In genomic region chr19:18648971-18649310, GRCh38 we compare ENCODE assay signal across 12 cellular contexts. TPM values are rescaled to one million over a fixed set of nuclear protein-coding genes. Genes with fewer than 3 reads are reported as not detected.
DNase-seq lines count a peak whose midpoint lies in the region; ATAC-seq, FAIRE-seq and TF ChIP-seq lines count a peak whose summit lies in the region.
"Had no signal": no experiment of that assay in that cellular context is flagged by ENCODE, and none has a peak within 500 bp of the region (broad histone marks: within the 10 kb centered on the region; RNA-seq: fewer than 3 reads in every experiment).

No MANE protein-coding gene starts in this region.

- H3K9ac ChIP-seq in liver (ENCODE audit: low read depth in 1 of 2, low read length in 2 of 2) (no peak overlapping the region), HepG2 (ENCODE audit: insufficient read depth, low read depth, low read length) (no peak overlapping the region), MM.1S (ENCODE audit: low read length) (no peak overlapping the region)

- H3K4me3 Mint-ChIP-seq in progenitor cell of endocrine pancreas (ENCODE audit: low read depth) = no peak overlapping the region

- H3K36me3 Mint-ChIP-seq in progenitor cell of endocrine pancreas (ENCODE audit: insufficient read depth) = peaks cover under 1% of the 10 kb centered on the region

- H3K27ac Mint-ChIP-seq in progenitor cell of endocrine pancreas = peak overlapping the region; percentile 82

- TF ChIP-seq RAD21 in liver (IDR thresholded peaks at IDR 0.05) (no peak), HepG2 (CRISPR knock-in tag; IDR thresholded peaks at IDR 0.05) (no peak)

- H3K79me2 ChIP-seq in HepG2 (ENCODE audit: insufficient read depth, low read length) (peaks cover 4% of the 10 kb centered on the region), MM.1S (ENCODE audit: low read length) (peaks cover 17% of the 10 kb centered on the region)

- intact Hi-C loops in HepG2 (cut with micrococcal nuclease; ENCODE audit: unreplicated experiment) = no loop called here

- TF ChIP-seq CTCF in liver (IDR thresholded peaks at IDR 0.05; ENCODE audit: low read depth, low read length, missing input control) (no peak), HepG2 (CRISPR knock-in tag; IDR thresholded peaks at IDR 0.05) (no peak), right atrium auricular region (IDR thresholded peaks at IDR 0.05) (no peak), progenitor cell of endocrine pancreas (IDR thresholded peaks at IDR 0.05; ENCODE audit: unreplicated experiment) (no peak), MM.1S (IDR thresholded peaks at IDR 0.05; ENCODE audit: low read length) (no peak)

- H3K27me3 ChIP-seq in liver (ENCODE audit: control insufficient read depth in 4 of 4, insufficient read depth in 4 of 4, low read length in 3 of 4) (no peaks in the 10 kb centered on the region), HepG2 (ENCODE audit: control insufficient read depth in 1 of 2, insufficient read depth in 2 of 2, low read length in 2 of 2) (no peaks in the 10 kb centered on the region), right atrium auricular region (no peaks in the 10 kb centered on the region), MM.1S (replicated peaks; ENCODE audit: insufficient read depth, low read length) (no peaks in the 10 kb centered on the region)

- no peak for ATAC-seq in HepG2
- ATAC-seq in HG03520 (IDR thresholded peaks at IDR 0.05; ENCODE audit: unreplicated experiment) = no peak

- H3K9me3 Mint-ChIP-seq in progenitor cell of endocrine pancreas (ENCODE audit: low read depth) = no peaks in the 10 kb centered on the region

- in situ Hi-C loops in HepG2 (cut with HindIII; ENCODE audit: extremely low pct_ligation_motif_present, low pct_unique_long_range_greater_than_20kb) = no loop called here

- peaks cover 7% of the 10 kb centered on the region for H3K27me3 Mint-ChIP-seq in progenitor cell of endocrine pancreas

- H3K36me3 ChIP-seq in liver (ENCODE audit: control insufficient read depth in 4 of 4, insufficient read depth in 3 of 4, low read depth in 1 of 4, low read length in 3 of 4) (no peaks in the 10 kb centered on the region), HepG2 (replicated peaks in 1 of 2; ENCODE audit: control insufficient read depth in 1 of 2, insufficient read depth in 2 of 2, low read length in 2 of 2) (no peaks in the 10 kb centered on the region; a peak in 1 of 5 replicates), right atrium auricular region (no peaks in the 10 kb centered on the region), MM.1S (replicated peaks; ENCODE audit: insufficient read depth, low read length) (no peaks in the 10 kb centered on the region)

- 83% methylated on average over 13 of the region's 13 CpGs for WGBS in liver
- 98% methylated on average over 13 of the region's 13 CpGs for WGBS in HepG2 (ENCODE audit: low lambda C conversion rate)

- H3F3A ChIP-seq in MM.1S (ENCODE audit: insufficient read depth, low read length) = no peaks in the 10 kb centered on the region

- H3K4me1 ChIP-seq in liver (ENCODE audit: control insufficient read depth in 4 of 4, insufficient read depth in 4 of 4, low read length in 3 of 4) = peaks cover 0 to 14% (median 2%) of the 10 kb centered on the region in 4 donors
- H3K4me1 ChIP-seq in HepG2 (ENCODE audit: insufficient read depth, low read length) = peaks cover 10% of the 10 kb centered on the region; the same call in 1 of the 2 replicates
- peaks cover 0 to 67% of the 10 kb centered on the region in 2 donors for H3K4me1 ChIP-seq in right atrium auricular region
- no peaks in the 10 kb centered on the region for H3K4me1 ChIP-seq in MM.1S (ENCODE audit: low read length)

- no peak for TF ChIP-seq POLR2A in HepG2 (IDR thresholded peaks at IDR 0.05; ENCODE audit: insufficient read depth in 1 of 2, low read depth in 2 of 2, low read length in 2 of 2)

- H3K4me3 ChIP-seq in liver (ENCODE audit: low read depth in 1 of 3, low read length in 3 of 3) (no peak overlapping the region), HepG2 (replicated peaks in 1 of 3; ENCODE audit: insufficient read depth in 1 of 3, low read depth in 2 of 3, low read length in 3 of 3) (no peak overlapping the region), right atrium auricular region (peak overlapping the region in 1 of 2 donors; percentile 33), MM.1S (ENCODE audit: low read length) (no peak overlapping the region)
- H3K4me3 ChIP-seq: GM23248 had no signal

- CTCF ChIA-PET in HepG2 (lab: Yijun Ruan, JAX; ENCODE audit: low intra/inter-chr PET ratio, low total read pairs) = no interaction called here

- no TSS peak for BruUV-seq in HepG2 (replicated peaks; lab: Mats Ljungman, UMichigan)

- peak overlapping the region; percentile 74 to 78 for H3K27ac ChIP-seq in liver (ENCODE audit: low read depth in 1 of 2, low read length in 2 of 2)
- no peak overlapping the region for H3K27ac ChIP-seq in HepG2 (ENCODE audit: extremely low read length, insufficient read depth, low read length)
- H3K27ac ChIP-seq in right atrium auricular region = peak overlapping the region; percentile 76 to 87
- no peak overlapping the region for H3K27ac ChIP-seq in MM.1S (ENCODE audit: low read length)

- no peak for FAIRE-seq in HepG2 (lab: Jason Lieb, UNC)
- no peak for FAIRE-seq in frontal cortex (lab: Jason Lieb, UNC)

- peaks cover 17% of the 10 kb centered on the region for H3K4me1 Mint-ChIP-seq in progenitor cell of endocrine pancreas (ENCODE audit: low read depth)

- H4K20me1 ChIP-seq in HepG2 (ENCODE audit: insufficient read depth, low read length) = no peaks in the 10 kb centered on the region
- H4K20me1 ChIP-seq in MM.1S (ENCODE audit: insufficient read depth, low read length) = no peaks in the 10 kb centered on the region

- POLR2A ChIA-PET in HepG2 (lab: Yijun Ruan, JAX) = no interaction called here

- no peak for TF ChIP-seq EP300 in HepG2 (IDR thresholded peaks at IDR 0.05; ENCODE audit: low read depth in 2 of 2, low read length in 2 of 2)
- TF ChIP-seq EP300 in HepG2 (CRISPR knock-in tag; IDR thresholded peaks at IDR 0.05; ENCODE audit: borderline replicate concordance) = no peak

- H3K9me2 ChIP-seq in MM.1S (replicated peaks; ENCODE audit: insufficient read depth, low read length) = no peaks in the 10 kb centered on the region

- H3K4me2 ChIP-seq in HepG2 (ENCODE audit: low read depth, low read length) = no peak overlapping the region
- no peak overlapping the region for H3K4me2 ChIP-seq in MM.1S (ENCODE audit: low read depth, low read length)

- H3K9me3 ChIP-seq in liver (ENCODE audit: control insufficient read depth in 4 of 4, low read length in 3 of 4) (no peaks in the 10 kb centered on the region), HepG2 (ENCODE audit: low read length) (no peaks in the 10 kb centered on the region), right atrium auricular region (no peaks in the 10 kb centered on the region), MM.1S (replicated peaks; ENCODE audit: insufficient read depth, low read length) (no peaks in the 10 kb centered on the region)

- H2AFZ ChIP-seq in HepG2 (ENCODE audit: low read length) (no peak overlapping the region), MM.1S (ENCODE audit: low read length) (no peak overlapping the region)

- DNase-seq in HepG2 (ENCODE audit: low spot score) = no peak
- peak; percentile 89 for DNase-seq in right atrium auricular region (ENCODE audit: low spot score)
- DNase-seq in progenitor cell of endocrine pancreas (ENCODE audit: low spot score, unreplicated experiment) = no peak
- DNase-seq in NAMALWA (ENCODE audit: low spot score) = no peak
- no peak for DNase-seq in frontal cortex (ENCODE audit: low spot score in 2 of 2)
- no peak for DNase-seq in MM.1S
- DNase-seq: activated CD4-positive, CD25-positive, alpha-beta regulatory T cell treated with anti-CD3 and anti-CD28 coated beads, Interleukin-2, amount 50 U/mL, for 72 hours; activated effector memory CD4-positive, alpha-beta T cell treated with anti-CD3 and anti-CD28 coated beads, Interleukin-2, amount 50 U/mL, for 16 hours; SIG-M5 had no signal

RNA-seq across cellular contexts. Expression of gene KLHL26, which starts 12.1 kb away (rescaled TPM):
- total RNA-seq in liver = 1 to 10 TPM; 2.4 to 5.9 TPM
- 1 to 10 TPM; 2.3 to 2.4 TPM for polyA plus RNA-seq in liver
- total RNA-seq in HepG2 (2016; rRNA removed; fragmentation: Illumina TruSeq; extraction: Trizol) = 1.7 and 3.4 TPM in 2 replicates
- total RNA-seq in HepG2 (2016; cell fraction: cytosol; rRNA removed; fragmentation: Illumina TruSeq; extraction: Trizol; ENCODE audit: low read depth) = 0.30 and 0.35 TPM in 2 replicates
- 2.3 and 3.2 TPM in 2 replicates for total RNA-seq in HepG2 (2016; cell fraction: insoluble cytoplasmic fraction; rRNA removed; fragmentation: Illumina TruSeq; extraction: Trizol)
- total RNA-seq in HepG2 (2016; cell fraction: membrane; rRNA removed; fragmentation: Illumina TruSeq; extraction: Trizol) = 1.5 TPM in 2 replicates
- 2.7 and 3.4 TPM in 2 replicates for total RNA-seq in HepG2 (2016; cell fraction: nucleus; rRNA removed; fragmentation: Illumina TruSeq; extraction: Trizol)
- 1.2 and 1.5 TPM in 2 replicates for polyA plus RNA-seq in HepG2 (2011; rRNA removed)
- 0.91 and 1.1 TPM in 2 replicates for polyA plus RNA-seq in HepG2 (2011; cell fraction: cytosol; rRNA removed)
- polyA plus RNA-seq in HepG2 (2011; cell fraction: nucleus; rRNA removed) = 3.2 and 6.3 TPM in 2 replicates
- 1.5 and 1.8 TPM in 2 replicates for polyA plus RNA-seq in HepG2 (2012)
- 0.21 and 0.23 TPM in 2 replicates for polyA plus RNA-seq in HepG2 (2016; cell fraction: cytosol; fragmentation: Illumina TruSeq; extraction: Trizol; ENCODE audit: low read depth)
- polyA plus RNA-seq in HepG2 (2016; cell fraction: insoluble cytoplasmic fraction; fragmentation: Illumina TruSeq; extraction: Trizol; ENCODE audit: low read depth) = 2.2 and 3.4 TPM in 2 replicates
- 0.58 and 0.76 TPM in 2 replicates for polyA plus RNA-seq in HepG2 (2016; cell fraction: membrane; fragmentation: Illumina TruSeq; extraction: Trizol; ENCODE audit: low read depth)
- 5.0 and 5.4 TPM in 2 replicates for polyA plus RNA-seq in HepG2 (2016; cell fraction: nucleus; fragmentation: Illumina TruSeq; extraction: Trizol; ENCODE audit: insufficient read depth, low read depth)
- polyA minus RNA-seq in HepG2 (2011; rRNA and poly(A)+ RNA removed; ENCODE audit: low replicate concordance) = 3.3 and 11.9 TPM in 2 replicates
- 5.0 and 6.3 TPM in 2 replicates for polyA minus RNA-seq in HepG2 (2011; cell fraction: cytosol; rRNA and poly(A)+ RNA removed)
- 0.99 and 1.3 TPM in 2 replicates for polyA minus RNA-seq in HepG2 (2011; cell fraction: nucleus; rRNA and poly(A)+ RNA removed)
- total RNA-seq in right atrium auricular region = 10 to 100 TPM in 1 of 2 donors, 1 to 10 TPM in 1; 5.7 to 11.3 TPM
- total RNA-seq in progenitor cell of endocrine pancreas = 11.6 and 12.3 TPM in 2 replicates
- 5.7 TPM for total RNA-seq in frontal cortex

RNA-seq across cellular contexts. Expression of gene CRTC1, which starts 34.5 kb away (rescaled TPM):
- total RNA-seq in liver = 1 to 10 TPM; 1.5 to 2.2 TPM
- polyA plus RNA-seq in liver = 1 to 10 TPM; 1.5 to 3.5 TPM
- total RNA-seq in HepG2 (2016; rRNA removed; fragmentation: Illumina TruSeq; extraction: Trizol) = 1.3 and 2.0 TPM in 2 replicates
- total RNA-seq in HepG2 (2016; cell fraction: cytosol; rRNA removed; fragmentation: Illumina TruSeq; extraction: Trizol; ENCODE audit: low read depth) = 1.1 and 1.4 TPM in 2 replicates
- total RNA-seq in HepG2 (2016; cell fraction: insoluble cytoplasmic fraction; rRNA removed; fragmentation: Illumina TruSeq; extraction: Trizol) = 1.7 and 2.3 TPM in 2 replicates
- 2.2 TPM in 2 replicates for total RNA-seq in HepG2 (2016; cell fraction: membrane; rRNA removed; fragmentation: Illumina TruSeq; extraction: Trizol)
- 3.1 and 3.5 TPM in 2 replicates for total RNA-seq in HepG2 (2016; cell fraction: nucleus; rRNA removed; fragmentation: Illumina TruSeq; extraction: Trizol)
- 2.7 and 3.2 TPM in 2 replicates for polyA plus RNA-seq in HepG2 (2011; rRNA removed)
- polyA plus RNA-seq in HepG2 (2011; cell fraction: cytosol; rRNA removed) = 0.50 and 0.95 TPM in 2 replicates
- polyA plus RNA-seq in HepG2 (2011; cell fraction: nucleus; rRNA removed) = 31.6 and 41.4 TPM in 2 replicates
- polyA plus RNA-seq in HepG2 (2012) = 6.5 and 6.6 TPM in 2 replicates
- 2.6 and 2.8 TPM in 2 replicates for polyA plus RNA-seq in HepG2 (2016; cell fraction: cytosol; fragmentation: Illumina TruSeq; extraction: Trizol; ENCODE audit: low read depth)
- 5.0 and 6.1 TPM in 2 replicates for polyA plus RNA-seq in HepG2 (2016; cell fraction: insoluble cytoplasmic fraction; fragmentation: Illumina TruSeq; extraction: Trizol; ENCODE audit: low read depth)
- polyA plus RNA-seq in HepG2 (2016; cell fraction: membrane; fragmentation: Illumina TruSeq; extraction: Trizol; ENCODE audit: low read depth) = 4.2 TPM in 2 replicates
- polyA plus RNA-seq in HepG2 (2016; cell fraction: nucleus; fragmentation: Illumina TruSeq; extraction: Trizol; ENCODE audit: insufficient read depth, low read depth) = 17.9 and 20.5 TPM in 2 replicates
- 1.4 and 2.3 TPM in 2 replicates for polyA minus RNA-seq in HepG2 (2011; rRNA and poly(A)+ RNA removed; ENCODE audit: low replicate concordance)
- polyA minus RNA-seq in HepG2 (2011; cell fraction: cytosol; rRNA and poly(A)+ RNA removed) = 2.1 and 2.7 TPM in 2 replicates
- polyA minus RNA-seq in HepG2 (2011; cell fraction: nucleus; rRNA and poly(A)+ RNA removed) = 5.2 and 5.5 TPM in 2 replicates
- 1 to 10 TPM; 4.0 to 5.8 TPM for total RNA-seq in right atrium auricular region
- total RNA-seq in progenitor cell of endocrine pancreas = 39.5 and 39.7 TPM in 2 replicates
- total RNA-seq in frontal cortex = 7.3 TPM

RNA-seq across cellular contexts. Expression of gene TMEM59L, which starts 36.3 kb away (rescaled TPM):
- under 1 TPM in 1 of 2 donors, not detected in 1; 0.08 TPM for total RNA-seq in liver
- under 1 TPM; 0.08 to 0.15 TPM for polyA plus RNA-seq in liver
- 0.69 and 0.97 TPM in 2 replicates for total RNA-seq in HepG2 (2016; rRNA removed; fragmentation: Illumina TruSeq; extraction: Trizol)
- total RNA-seq in HepG2 (2016; cell fraction: cytosol; rRNA removed; fragmentation: Illumina TruSeq; extraction: Trizol; ENCODE audit: low read depth) = 0.61 and 0.88 TPM in 2 replicates
- 0.77 and 1.4 TPM in 2 replicates for total RNA-seq in HepG2 (2016; cell fraction: insoluble cytoplasmic fraction; rRNA removed; fragmentation: Illumina TruSeq; extraction: Trizol)
- total RNA-seq in HepG2 (2016; cell fraction: membrane; rRNA removed; fragmentation: Illumina TruSeq; extraction: Trizol) = 0.49 and 0.65 TPM in 2 replicates
- 2.3 and 2.7 TPM in 2 replicates for total RNA-seq in HepG2 (2016; cell fraction: nucleus; rRNA removed; fragmentation: Illumina TruSeq; extraction: Trizol)
- 5.5 and 7.2 TPM in 2 replicates for polyA plus RNA-seq in HepG2 (2011; rRNA removed)
- 4.1 and 4.6 TPM in 2 replicates for polyA plus RNA-seq in HepG2 (2011; cell fraction: cytosol; rRNA removed)
- polyA plus RNA-seq in HepG2 (2011; cell fraction: nucleus; rRNA removed) = 71.3 and 86.8 TPM in 2 replicates
- polyA plus RNA-seq in HepG2 (2012) = 8.3 and 22.3 TPM in 2 replicates
- 1.0 and 2.0 TPM in 2 replicates for polyA plus RNA-seq in HepG2 (2016; cell fraction: cytosol; fragmentation: Illumina TruSeq; extraction: Trizol; ENCODE audit: low read depth)
- polyA plus RNA-seq in HepG2 (2016; cell fraction: insoluble cytoplasmic fraction; fragmentation: Illumina TruSeq; extraction: Trizol; ENCODE audit: low read depth) = 1.7 and 1.9 TPM in 2 replicates
- polyA plus RNA-seq in HepG2 (2016; cell fraction: membrane; fragmentation: Illumina TruSeq; extraction: Trizol; ENCODE audit: low read depth) = 1.6 TPM in 2 replicates
- polyA plus RNA-seq in HepG2 (2016; cell fraction: nucleus; fragmentation: Illumina TruSeq; extraction: Trizol; ENCODE audit: insufficient read depth, low read depth) = 12.3 and 16.0 TPM in 2 replicates
- polyA minus RNA-seq in HepG2 (2011; rRNA and poly(A)+ RNA removed; ENCODE audit: low replicate concordance) = 0.35 and 3.9 TPM in 2 replicates
- polyA minus RNA-seq in HepG2 (2011; cell fraction: cytosol; rRNA and poly(A)+ RNA removed) = 1.4 and 4.3 TPM in 2 replicates
- 5.0 and 5.5 TPM in 2 replicates for polyA minus RNA-seq in HepG2 (2011; cell fraction: nucleus; rRNA and poly(A)+ RNA removed)
- total RNA-seq in right atrium auricular region = 1 to 10 TPM; 2.2 to 3.0 TPM
- 5.0 and 6.4 TPM in 2 replicates for total RNA-seq in progenitor cell of endocrine pancreas
- 34.2 TPM for total RNA-seq in frontal cortex

RNA-seq across cellular contexts. Expression of gene CRLF1, which starts 42.3 kb away (rescaled TPM):
- 1 to 10 TPM in 1 of 2 donors, not detected in 1; 1.6 TPM for total RNA-seq in liver
- 1 to 10 TPM in 1 of 2 donors, under 1 TPM in 1; 0.49 to 1.9 TPM for polyA plus RNA-seq in liver
- total RNA-seq in HepG2 (2016; rRNA removed; fragmentation: Illumina TruSeq; extraction: Trizol) = 105 and 217 TPM in 2 replicates
- 96.8 and 118 TPM in 2 replicates for total RNA-seq in HepG2 (2016; cell fraction: cytosol; rRNA removed; fragmentation: Illumina TruSeq; extraction: Trizol; ENCODE audit: low read depth)
- total RNA-seq in HepG2 (2016; cell fraction: insoluble cytoplasmic fraction; rRNA removed; fragmentation: Illumina TruSeq; extraction: Trizol) = 97.5 and 221 TPM in 2 replicates
- 191 and 193 TPM in 2 replicates for total RNA-seq in HepG2 (2016; cell fraction: membrane; rRNA removed; fragmentation: Illumina TruSeq; extraction: Trizol)
- 219 and 265 TPM in 2 replicates for total RNA-seq in HepG2 (2016; cell fraction: nucleus; rRNA removed; fragmentation: Illumina TruSeq; extraction: Trizol)
- 296 and 337 TPM in 2 replicates for polyA plus RNA-seq in HepG2 (2011; rRNA removed)
- 347 and 628 TPM in 2 replicates for polyA plus RNA-seq in HepG2 (2011; cell fraction: cytosol; rRNA removed)
- polyA plus RNA-seq in HepG2 (2011; cell fraction: nucleus; rRNA removed) = 244 and 327 TPM in 2 replicates
- polyA plus RNA-seq in HepG2 (2012) = 231 and 373 TPM in 2 replicates
- polyA plus RNA-seq in HepG2 (2016; cell fraction: cytosol; fragmentation: Illumina TruSeq; extraction: Trizol; ENCODE audit: low read depth) = 150 and 176 TPM in 2 replicates
- 122 and 154 TPM in 2 replicates for polyA plus RNA-seq in HepG2 (2016; cell fraction: insoluble cytoplasmic fraction; fragmentation: Illumina TruSeq; extraction: Trizol; ENCODE audit: low read depth)
- 207 and 208 TPM in 2 replicates for polyA plus RNA-seq in HepG2 (2016; cell fraction: membrane; fragmentation: Illumina TruSeq; extraction: Trizol; ENCODE audit: low read depth)
- 462 and 526 TPM in 2 replicates for polyA plus RNA-seq in HepG2 (2016; cell fraction: nucleus; fragmentation: Illumina TruSeq; extraction: Trizol; ENCODE audit: insufficient read depth, low read depth)
- 0.47 and 301 TPM in 2 replicates for polyA minus RNA-seq in HepG2 (2011; rRNA and poly(A)+ RNA removed; ENCODE audit: low replicate concordance)
- polyA minus RNA-seq in HepG2 (2011; cell fraction: cytosol; rRNA and poly(A)+ RNA removed) = 303 and 346 TPM in 2 replicates
- 45.4 and 52.2 TPM in 2 replicates for polyA minus RNA-seq in HepG2 (2011; cell fraction: nucleus; rRNA and poly(A)+ RNA removed)
- total RNA-seq in right atrium auricular region = 10 to 100 TPM; 71.8 to 73.9 TPM
- total RNA-seq in progenitor cell of endocrine pancreas = 4.4 and 6.0 TPM in 2 replicates
- 2.4 TPM for total RNA-seq in frontal cortex

Comparison
In these comparisons a context has a peak if more than half of its experiments do, and no peak if none do; other contexts are left out.
1. H3K27ac ChIP-seq: peak in liver (2 of 2) and right atrium auricular region (2 of 2); none in HepG2 (single experiment) and MM.1S (single experiment).